1 cellular context compared by ENCODE assay signal in the genomic region with DNA sequence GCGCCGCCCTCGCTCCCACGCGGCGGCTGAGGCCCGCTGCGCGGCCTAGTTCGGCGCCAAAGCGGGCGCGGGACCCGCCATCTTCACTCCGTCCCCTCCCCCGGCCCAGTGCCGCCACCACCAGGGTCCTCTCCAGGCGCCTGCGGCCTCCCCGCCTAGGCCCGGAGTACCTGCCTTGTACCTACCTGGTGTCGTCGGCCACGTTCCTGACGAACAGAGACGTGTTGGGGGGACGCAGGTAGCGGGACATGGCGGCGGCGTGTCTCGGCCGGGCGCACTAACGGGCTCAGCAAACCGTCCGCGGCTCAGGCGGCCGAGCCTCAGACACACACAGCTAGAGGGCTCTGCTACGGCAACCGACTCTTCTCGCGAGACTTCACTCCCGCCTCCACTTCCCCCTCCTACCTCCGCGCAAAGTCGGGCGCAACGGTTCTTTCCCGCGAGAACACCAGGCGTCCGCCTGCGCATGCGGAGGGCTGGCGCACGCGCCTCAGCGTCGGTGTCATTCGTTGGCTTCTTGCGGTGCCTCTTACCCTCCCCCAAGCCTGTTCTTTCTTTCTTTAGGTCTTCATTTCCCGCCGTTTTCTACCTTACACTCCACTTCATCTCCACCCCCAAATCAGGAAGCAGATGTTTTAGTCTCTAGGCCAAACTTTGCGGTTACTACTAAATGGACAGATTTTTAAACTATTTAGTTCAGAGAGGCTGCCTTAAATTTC.
A peak's percentile ranks its signal among the peaks of the same experiment; 100 is the strongest.
TF ChIP-seq lines count a peak whose summit lies in the region.

SRSF10 (minus strand) TSS at position 322 of the 719 bp plus-strand sequence; CDS start at position 250, 72 bp downstream.

TF ChIP-seq in WTC11, 78 proteins besides CTCF, POLR2A, EP300 and RAD21 (continued from another document and continues in another):
- TF ChIP-seq, protein P1, sequence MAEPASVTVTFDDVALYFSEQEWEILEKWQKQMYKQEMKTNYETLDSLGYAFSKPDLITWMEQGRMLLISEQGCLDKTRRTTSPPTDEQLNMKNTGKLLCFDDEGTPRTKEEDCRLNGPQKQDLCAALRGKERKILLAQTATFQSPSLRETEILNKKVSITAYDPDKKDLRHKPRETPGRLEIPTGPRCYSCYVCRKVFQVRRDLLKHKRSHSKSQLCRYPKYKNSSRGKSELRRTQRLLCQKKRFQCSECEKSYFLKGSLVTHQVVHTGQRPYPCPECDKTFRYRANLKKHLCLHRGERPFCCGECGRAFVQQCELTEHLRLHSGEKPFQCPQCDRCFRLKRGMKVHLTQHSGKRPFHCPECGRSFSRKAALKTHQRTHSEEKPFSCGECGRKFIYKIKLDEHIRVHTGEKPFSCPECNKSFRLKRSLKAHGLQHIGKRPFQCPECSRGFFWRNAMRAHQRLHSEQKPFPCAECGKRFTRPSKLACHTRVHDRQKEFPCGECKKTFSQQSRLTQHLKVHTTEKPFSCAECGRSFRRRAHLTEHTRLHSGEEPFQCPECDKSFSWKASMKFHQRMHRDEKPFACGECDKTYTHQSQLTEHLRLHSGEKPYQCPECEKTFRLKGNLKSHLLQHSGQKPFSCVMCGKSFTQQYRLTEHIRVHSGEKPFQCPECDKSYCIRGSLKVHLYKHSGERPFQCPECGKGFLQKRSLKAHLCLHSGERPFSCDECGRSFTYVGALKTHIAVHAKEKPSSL (CRISPR knock-in tag; conservative IDR thresholded peaks at IDR 0.05), result no peak
- no peak for TF ChIP-seq ZSCAN18 (CRISPR knock-in tag; IDR thresholded peaks at IDR 0.05)
- TF ChIP-seq ZNF396 (CRISPR knock-in tag; IDR thresholded peaks at IDR 0.05; ENCODE audit: borderline replicate concordance), result no peak
- TF ChIP-seq, protein P2, sequence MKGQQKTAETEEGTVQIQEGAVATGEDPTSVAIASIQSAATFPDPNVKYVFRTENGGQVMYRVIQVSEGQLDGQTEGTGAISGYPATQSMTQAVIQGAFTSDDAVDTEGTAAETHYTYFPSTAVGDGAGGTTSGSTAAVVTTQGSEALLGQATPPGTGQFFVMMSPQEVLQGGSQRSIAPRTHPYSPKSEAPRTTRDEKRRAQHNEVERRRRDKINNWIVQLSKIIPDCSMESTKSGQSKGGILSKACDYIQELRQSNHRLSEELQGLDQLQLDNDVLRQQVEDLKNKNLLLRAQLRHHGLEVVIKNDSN (CRISPR knock-in tag; IDR thresholded peaks at IDR 0.05), result no peak
- TF ChIP-seq, protein P3, sequence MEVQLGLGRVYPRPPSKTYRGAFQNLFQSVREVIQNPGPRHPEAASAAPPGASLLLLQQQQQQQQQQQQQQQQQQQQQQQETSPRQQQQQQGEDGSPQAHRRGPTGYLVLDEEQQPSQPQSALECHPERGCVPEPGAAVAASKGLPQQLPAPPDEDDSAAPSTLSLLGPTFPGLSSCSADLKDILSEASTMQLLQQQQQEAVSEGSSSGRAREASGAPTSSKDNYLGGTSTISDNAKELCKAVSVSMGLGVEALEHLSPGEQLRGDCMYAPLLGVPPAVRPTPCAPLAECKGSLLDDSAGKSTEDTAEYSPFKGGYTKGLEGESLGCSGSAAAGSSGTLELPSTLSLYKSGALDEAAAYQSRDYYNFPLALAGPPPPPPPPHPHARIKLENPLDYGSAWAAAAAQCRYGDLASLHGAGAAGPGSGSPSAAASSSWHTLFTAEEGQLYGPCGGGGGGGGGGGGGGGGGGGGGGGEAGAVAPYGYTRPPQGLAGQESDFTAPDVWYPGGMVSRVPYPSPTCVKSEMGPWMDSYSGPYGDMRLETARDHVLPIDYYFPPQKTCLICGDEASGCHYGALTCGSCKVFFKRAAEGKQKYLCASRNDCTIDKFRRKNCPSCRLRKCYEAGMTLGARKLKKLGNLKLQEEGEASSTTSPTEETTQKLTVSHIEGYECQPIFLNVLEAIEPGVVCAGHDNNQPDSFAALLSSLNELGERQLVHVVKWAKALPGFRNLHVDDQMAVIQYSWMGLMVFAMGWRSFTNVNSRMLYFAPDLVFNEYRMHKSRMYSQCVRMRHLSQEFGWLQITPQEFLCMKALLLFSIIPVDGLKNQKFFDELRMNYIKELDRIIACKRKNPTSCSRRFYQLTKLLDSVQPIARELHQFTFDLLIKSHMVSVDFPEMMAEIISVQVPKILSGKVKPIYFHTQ (CRISPR knock-in tag; IDR thresholded peaks at IDR 0.05), result no peak
- no peak for TF ChIP-seq IRF2 (CRISPR knock-in tag; IDR thresholded peaks at IDR 0.05; ENCODE audit: borderline replicate concordance, low read depth)
- peak; percentile 97; the same call in 1 of the 2 replicates for TF ChIP-seq KAT7 (CRISPR knock-in tag; IDR thresholded peaks at IDR 0.05; ENCODE audit: borderline replicate concordance)
- TF ChIP-seq NFATC4 (CRISPR knock-in tag; IDR thresholded peaks at IDR 0.05), result no peak
- TF ChIP-seq MAX (CRISPR knock-in tag; IDR thresholded peaks at IDR 0.05), result peak; percentile 82; the same call in 1 of the 2 replicates
- peak; percentile 90; the same call in 1 of the 2 replicates for TF ChIP-seq HMGXB4 (CRISPR knock-in tag; IDR thresholded peaks at IDR 0.05)
- TF ChIP-seq ATF2 (CRISPR knock-in tag; IDR thresholded peaks at IDR 0.05; ENCODE audit: borderline replicate concordance, low read depth), result no peak
- TF ChIP-seq, protein P4, sequence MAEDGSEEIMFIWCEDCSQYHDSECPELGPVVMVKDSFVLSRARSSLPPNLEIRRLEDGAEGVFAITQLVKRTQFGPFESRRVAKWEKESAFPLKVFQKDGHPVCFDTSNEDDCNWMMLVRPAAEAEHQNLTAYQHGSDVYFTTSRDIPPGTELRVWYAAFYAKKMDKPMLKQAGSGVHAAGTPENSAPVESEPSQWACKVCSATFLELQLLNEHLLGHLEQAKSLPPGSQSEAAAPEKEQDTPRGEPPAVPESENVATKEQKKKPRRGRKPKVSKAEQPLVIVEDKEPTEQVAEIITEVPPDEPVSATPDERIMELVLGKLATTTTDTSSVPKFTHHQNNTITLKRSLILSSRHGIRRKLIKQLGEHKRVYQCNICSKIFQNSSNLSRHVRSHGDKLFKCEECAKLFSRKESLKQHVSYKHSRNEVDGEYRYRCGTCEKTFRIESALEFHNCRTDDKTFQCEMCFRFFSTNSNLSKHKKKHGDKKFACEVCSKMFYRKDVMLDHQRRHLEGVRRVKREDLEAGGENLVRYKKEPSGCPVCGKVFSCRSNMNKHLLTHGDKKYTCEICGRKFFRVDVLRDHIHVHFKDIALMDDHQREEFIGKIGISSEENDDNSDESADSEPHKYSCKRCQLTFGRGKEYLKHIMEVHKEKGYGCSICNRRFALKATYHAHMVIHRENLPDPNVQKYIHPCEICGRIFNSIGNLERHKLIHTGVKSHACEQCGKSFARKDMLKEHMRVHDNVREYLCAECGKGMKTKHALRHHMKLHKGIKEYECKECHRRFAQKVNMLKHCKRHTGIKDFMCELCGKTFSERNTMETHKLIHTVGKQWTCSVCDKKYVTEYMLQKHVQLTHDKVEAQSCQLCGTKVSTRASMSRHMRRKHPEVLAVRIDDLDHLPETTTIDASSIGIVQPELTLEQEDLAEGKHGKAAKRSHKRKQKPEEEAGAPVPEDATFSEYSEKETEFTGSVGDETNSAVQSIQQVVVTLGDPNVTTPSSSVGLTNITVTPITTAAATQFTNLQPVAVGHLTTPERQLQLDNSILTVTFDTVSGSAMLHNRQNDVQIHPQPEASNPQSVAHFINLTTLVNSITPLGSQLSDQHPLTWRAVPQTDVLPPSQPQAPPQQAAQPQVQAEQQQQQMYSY (CRISPR knock-in tag; IDR thresholded peaks at IDR 0.05), result 0 out of 2 replicates have a peak, but pooled peaks have one; percentile 14
- TF ChIP-seq SMAD4 (CRISPR knock-in tag; IDR thresholded peaks at IDR 0.05), result no peak
- TF ChIP-seq STAT6 (CRISPR knock-in tag; conservative IDR thresholded peaks at IDR 0.05; ENCODE audit: low read depth), result no peak
- peak; percentile 96 for TF ChIP-seq MYBL2 (CRISPR knock-in tag; IDR thresholded peaks at IDR 0.05)
- TF ChIP-seq E2F5 (CRISPR knock-in tag; IDR thresholded peaks at IDR 0.05), result peak; percentile 97
- TF ChIP-seq, protein P5, sequence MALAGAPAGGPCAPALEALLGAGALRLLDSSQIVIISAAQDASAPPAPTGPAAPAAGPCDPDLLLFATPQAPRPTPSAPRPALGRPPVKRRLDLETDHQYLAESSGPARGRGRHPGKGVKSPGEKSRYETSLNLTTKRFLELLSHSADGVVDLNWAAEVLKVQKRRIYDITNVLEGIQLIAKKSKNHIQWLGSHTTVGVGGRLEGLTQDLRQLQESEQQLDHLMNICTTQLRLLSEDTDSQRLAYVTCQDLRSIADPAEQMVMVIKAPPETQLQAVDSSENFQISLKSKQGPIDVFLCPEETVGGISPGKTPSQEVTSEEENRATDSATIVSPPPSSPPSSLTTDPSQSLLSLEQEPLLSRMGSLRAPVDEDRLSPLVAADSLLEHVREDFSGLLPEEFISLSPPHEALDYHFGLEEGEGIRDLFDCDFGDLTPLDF (CRISPR knock-in tag; IDR thresholded peaks at IDR 0.05), result no peak
- no peak for TF ChIP-seq SOX15 (CRISPR knock-in tag; IDR thresholded peaks at IDR 0.05)
- peak; percentile 95 for TF ChIP-seq SMAD3 (CRISPR knock-in tag; IDR thresholded peaks at IDR 0.05; ENCODE audit: borderline replicate concordance)
- TF ChIP-seq ATF6 (CRISPR knock-in tag; IDR thresholded peaks at IDR 0.05), result 0 out of 2 replicates have a peak, but pooled peaks have one; percentile 29
- 0 out of 2 replicates have a peak, but pooled peaks have one; percentile 29 for TF ChIP-seq CREM (CRISPR knock-in tag; IDR thresholded peaks at IDR 0.05)
- peak; percentile 49; the same call in 1 of the 2 replicates for TF ChIP-seq FOXK1 (CRISPR knock-in tag; IDR thresholded peaks at IDR 0.05)
- no peak for TF ChIP-seq ZNF263 (CRISPR knock-in tag; IDR thresholded peaks at IDR 0.05; ENCODE audit: low read depth)
- TF ChIP-seq TCF7 (CRISPR knock-in tag; IDR thresholded peaks at IDR 0.05; ENCODE audit: low read depth), result peak; percentile 73; the same call in 1 of the 2 replicates
- no peak for TF ChIP-seq ZNF671 (CRISPR knock-in tag; IDR thresholded peaks at IDR 0.05)
